8 cellular contexts compared by ENCODE assay signal in genomic region chr9:107282759-107283620, GRCh38.
DNase-seq lines count a peak whose midpoint lies in the region; ATAC-seq and TF ChIP-seq lines count a peak whose summit lies in the region.

Gene RAD23B, plus strand, starts transcription at chr9:107283279. Its CDS starts 351 bp downstream, at chr9:107283630.

- TF ChIP-seq CTCF in AG09309 (IDR thresholded peaks at IDR 0.05; ENCODE audit: control insufficient read depth, insufficient read depth, low read depth, low read length, missing control alignments): no peak

- H3K9me3 Mint-ChIP-seq in central memory CD8-positive, alpha-beta T cell: no peaks in the 10 kb centered on the region

- peaks cover 20% of the 10 kb centered on the region for H3K36me3 Mint-ChIP-seq in central memory CD8-positive, alpha-beta T cell (ENCODE audit: insufficient read depth)

- DNase-seq in AG09309 (ENCODE audit: low read depth) (peak; percentile 93), NCI-H446 (lab: John Stamatoyannopoulos, UW) (peak; percentile 80 to 96), iris pigment epithelial cell (ENCODE audit: low read depth) (peak; percentile 99)
- DNase-seq in activated CD4-positive, CD25-positive, alpha-beta regulatory T cell treated with anti-CD3 and anti-CD28 coated beads, Interleukin-2, amount 50 U/mL, for 16 hours (ENCODE audit: low read depth, low spot score): peak; percentile 97
- DNase-seq in central memory CD8-positive, alpha-beta T cell (ENCODE audit: low spot score in 2 of 2): peak; percentile 96 to 98
- peak; percentile 99 for DNase-seq in stimulated activated CD4-positive, alpha-beta T cell treated with anti-CD3 and anti-CD28 coated beads, Interleukin-12 subunit alpha, Interleukin-12 subunit beta, amount 100 ng/mL, for 4 hours

- peak; percentile 85 for ATAC-seq in GM19025 (IDR thresholded peaks at IDR 0.05; ENCODE audit: low read depth, unreplicated experiment)
- peak; percentile 85 for ATAC-seq in HG03342 (IDR thresholded peaks at IDR 0.05; ENCODE audit: unreplicated experiment)
- peak; percentile 84 for ATAC-seq in central memory CD8-positive, alpha-beta T cell (replicated peaks; ENCODE audit: extremely low read depth, poor library complexity, severe bottlenecking)

- peak within 1 kb of the TSS; percentile 96 for H3K4me3 ChIP-seq in AG09309 (ENCODE audit: control insufficient read depth, low read depth, low read length)

- H3K27ac Mint-ChIP-seq in central memory CD8-positive, alpha-beta T cell (ENCODE audit: low read depth): peak within 1 kb of the TSS; percentile 96

- peak within 1 kb of the TSS; percentile 85 for H3K4me3 Mint-ChIP-seq in central memory CD8-positive, alpha-beta T cell

- peaks cover 34% of the 10 kb centered on the region for H3K4me1 Mint-ChIP-seq in central memory CD8-positive, alpha-beta T cell

- no peaks in the 10 kb centered on the region for H3K27me3 Mint-ChIP-seq in central memory CD8-positive, alpha-beta T cell

Comparison
In these comparisons a context has a peak if more than half of its experiments do, and no peak if none do; other contexts are left out.
1. Peak in every context shown above with its lines: DNase-seq, ATAC-seq and H3K4me3 ChIP-seq.